In genomic region chr7:150322833-150323681, GRCh38 we compare ENCODE assay signal across 8 cellular contexts. TPM values are rescaled to one million over a fixed set of nuclear protein-coding genes. Genes with fewer than 3 reads are reported as not detected.
DNase-seq lines count a peak whose midpoint lies in the region; ATAC-seq, FAIRE-seq and TF ChIP-seq lines count a peak whose summit lies in the region.

ACTR3C (minus strand) TSS chr7:150323545; CDS start chr7:150295296, 28,249 bp downstream.
LRRC61 (plus strand) TSS chr7:150323355; CDS start chr7:150336862, 13,507 bp downstream.

- H3K4me2 ChIP-seq in HepG2 (ENCODE audit: low read depth, low read length): peak within 1 kb of the TSS; percentile 96

- CTCF ChIA-PET in HepG2 (lab: Yijun Ruan, JAX; ENCODE audit: low intra/inter-chr PET ratio, low total read pairs): no interaction called here

- peaks cover 36% of the 10 kb centered on the region for H3K36me3 ChIP-seq in WERI-Rb-1
- H3K36me3 ChIP-seq in HepG2 (replicated peaks in 1 of 2; ENCODE audit: control insufficient read depth in 1 of 2, insufficient read depth in 2 of 2, low read length in 2 of 2): peaks cover 10 to 30% of the 10 kb centered on the region in 2 experiments

- H3K9ac ChIP-seq in HepG2 (ENCODE audit: insufficient read depth, low read depth, low read length): peak within 1 kb of the TSS; percentile 92

- FAIRE-seq in GM12891 (lab: Jason Lieb, UNC) (peak; percentile 97), HepG2 (lab: Jason Lieb, UNC) (peak; percentile 63)

- TF ChIP-seq CTCF in WERI-Rb-1 (IDR thresholded peaks at IDR 0.05; ENCODE audit: low read depth, low read length) (peak; percentile 15; the same call in 1 of the 2 replicates), HepG2 (CRISPR knock-in tag; IDR thresholded peaks at IDR 0.05) (peak; percentile 34; the same call in 1 of the 2 replicates)

- 0% methylated on average over 22 of the region's 82 CpGs for WGBS in HepG2 (ENCODE audit: low lambda C conversion rate)

- ATAC-seq in HG02763 (IDR thresholded peaks at IDR 0.05; ENCODE audit: unreplicated experiment): peak; percentile 64
- peak; percentile 82 for ATAC-seq in HepG2

- H2AFZ ChIP-seq in HepG2 (ENCODE audit: low read length): peak within 1 kb of the TSS; percentile 38

- POLR2A ChIA-PET in HepG2 (lab: Yijun Ruan, JAX): interaction anchor here (0.7 to 5.4 kb wide), 13 partner anchors 9 to 82 kb away, joined by 3 to 41 read pairs (median 6); partner anchors contain the start of genes RARRES2 and REPIN1

- peak; percentile 67 for DNase-seq in GM12891 (ENCODE audit: insufficient read length, low spot score)
- DNase-seq in NCI-H1694 treated with DMSO at 0.1 percent for 48 hours (lab: John Stamatoyannopoulos, UW): peak; percentile 25
- DNase-seq in WERI-Rb-1: peak; percentile 84
- DNase-seq in caudate nucleus (lab: John Stamatoyannopoulos, UW): peak in 10 of 61 donors; percentile 11 to 68 (median 34)
- DNase-seq in HepG2 (ENCODE audit: low spot score): peak; percentile 74
- peak; percentile 42 for DNase-seq in stimulated activated CD8-positive, alpha-beta memory T cell treated with anti-CD3 and anti-CD28 coated beads, Interleukin-12 subunit alpha, Interleukin-12 subunit beta, amount 100 ng/mL, for 1 hour (ENCODE audit: low read depth)
- DNase-seq in DMS 273 treated with DMSO at 0.1 percent for 48 hours (lab: John Stamatoyannopoulos, UW): no peak

- H3K4me3 ChIP-seq in WERI-Rb-1 (ENCODE audit: low read depth, low read length) (peak within 1 kb of the TSS; percentile 87), HepG2 (replicated peaks in 1 of 3; ENCODE audit: insufficient read depth in 1 of 3, low read depth in 2 of 3, low read length in 3 of 3) (peak within 1 kb of the TSS; percentile 74 to 81 (median 77))

- H3K79me2 ChIP-seq in HepG2 (ENCODE audit: insufficient read depth, low read length): peaks cover 59% of the 10 kb centered on the region

- TF ChIP-seq EP300 in HepG2 (IDR thresholded peaks at IDR 0.05; ENCODE audit: low read depth in 2 of 2, low read length in 2 of 2): peak in 1 of 2 experiments; percentile 35; a peak in 1 of 4 replicates
- TF ChIP-seq EP300 in HepG2 (CRISPR knock-in tag; IDR thresholded peaks at IDR 0.05; ENCODE audit: borderline replicate concordance): peak; percentile 51

- H3K9me3 ChIP-seq in WERI-Rb-1 (ENCODE audit: severe bottlenecking) (no peaks in the 10 kb centered on the region), HepG2 (ENCODE audit: low read length) (no peaks in the 10 kb centered on the region)

- no peak; the same call in none of the 2 replicates for TF ChIP-seq RAD21 in HepG2 (CRISPR knock-in tag; IDR thresholded peaks at IDR 0.05)

- H3K27ac ChIP-seq in WERI-Rb-1 (peak within 1 kb of the TSS; percentile 88), caudate nucleus (ENCODE audit: low read depth, low read length) (peak within 1 kb of the TSS; percentile 52), HepG2 (ENCODE audit: extremely low read length, insufficient read depth, low read length) (peak within 1 kb of the TSS; percentile 84)

- peaks cover 54% of the 10 kb centered on the region for H3K4me1 ChIP-seq in HepG2 (ENCODE audit: insufficient read depth, low read length)

- intact Hi-C loops in HepG2 (cut with micrococcal nuclease; ENCODE audit: unreplicated experiment): loop anchor here (1.0 to 5.0 kb wide), 2 partner anchors 34 to 66 kb away; no protein-coding TSS in a partner anchor

- H3K27me3 ChIP-seq in WERI-Rb-1 (ENCODE audit: insufficient read depth, low read depth, severe bottlenecking): no peaks in the 10 kb centered on the region
- no peaks in the 10 kb centered on the region; a peak in 1 of 5 replicates for H3K27me3 ChIP-seq in HepG2 (ENCODE audit: control insufficient read depth in 1 of 2, insufficient read depth in 2 of 2, low read length in 2 of 2)

- H4K20me1 ChIP-seq in HepG2 (ENCODE audit: insufficient read depth, low read length): no peaks in the 10 kb centered on the region

- in situ Hi-C loops in HepG2 (cut with HindIII; ENCODE audit: extremely low pct_ligation_motif_present, low pct_unique_long_range_greater_than_20kb): no loop called here

- TF ChIP-seq POLR2A in GM12891 (IDR thresholded peaks at IDR 0.05; ENCODE audit: low read depth, low read length): peak; percentile 83
- peak; percentile 87 to 94 for TF ChIP-seq POLR2A in HepG2 (IDR thresholded peaks at IDR 0.05; ENCODE audit: insufficient read depth in 1 of 2, low read depth in 2 of 2, low read length in 2 of 2)

- BruUV-seq in HepG2 (replicated peaks; lab: Mats Ljungman, UMichigan): no TSS peak

TF ChIP-seq in GM12891, 5 proteins besides CTCF, POLR2A, EP300 and RAD21:
- peak; percentile 78 for TF ChIP-seq TAF1 (IDR thresholded peaks at IDR 0.05; ENCODE audit: low read depth, low read length)
- TF ChIP-seq SPI1 (IDR thresholded peaks at IDR 0.05; ENCODE audit: low read depth, low read length): no peak
- TF ChIP-seq POLR2AphosphoS5 (IDR thresholded peaks at IDR 0.05; ENCODE audit: low read depth, low read length): peak; percentile 91
- 0 out of 2 replicates have a peak, but pooled peaks have one; percentile 67 for TF ChIP-seq POU2F2 (IDR thresholded peaks at IDR 0.05; ENCODE audit: low read depth, low read length)
- peak; percentile 74 for TF ChIP-seq PAX5 (IDR thresholded peaks at IDR 0.05; ENCODE audit: insufficient read depth, low read length, severe bottlenecking)
TF ChIP-seq in GM12891: peak in this region for 4.

TF ChIP-seq in HepG2, 621 proteins besides CTCF, POLR2A, EP300 and RAD21 (continues in another document):
- no peak for TF ChIP-seq ZNF768 (CRISPR knock-in tag; IDR thresholded peaks at IDR 0.05)
- TF ChIP-seq THAP7 (CRISPR knock-in tag; IDR thresholded peaks at IDR 0.05): peak; percentile 65; the same call in 1 of the 2 replicates
- 0 out of 2 replicates have a peak, but pooled peaks have one; percentile 20 for TF ChIP-seq ZNF367 (CRISPR knock-in tag; IDR thresholded peaks at IDR 0.05; ENCODE audit: borderline replicate concordance)

RNA-seq across cellular contexts. Expression of gene ACTR3C, which starts in this region (rescaled TPM):
- polyA plus RNA-seq in GM12891 (2012; ENCODE audit: low read depth, missing spikeins): 3.9 TPM
- 4.1 and 7.5 TPM in 2 replicates for total RNA-seq in HepG2 (2016; rRNA removed; fragmentation: Illumina TruSeq; extraction: Trizol)
- 7.2 and 7.8 TPM in 2 replicates for total RNA-seq in HepG2 (2016; cell fraction: cytosol; rRNA removed; fragmentation: Illumina TruSeq; extraction: Trizol; ENCODE audit: low read depth)
- total RNA-seq in HepG2 (2016; cell fraction: insoluble cytoplasmic fraction; rRNA removed; fragmentation: Illumina TruSeq; extraction: Trizol): 3.7 and 6.7 TPM in 2 replicates
- 4.8 and 5.6 TPM in 2 replicates for total RNA-seq in HepG2 (2016; cell fraction: membrane; rRNA removed; fragmentation: Illumina TruSeq; extraction: Trizol)
- 17.1 and 19.7 TPM in 2 replicates for total RNA-seq in HepG2 (2016; cell fraction: nucleus; rRNA removed; fragmentation: Illumina TruSeq; extraction: Trizol)
- 3.2 and 3.8 TPM in 2 replicates for polyA plus RNA-seq in HepG2 (2011; rRNA removed)
- polyA plus RNA-seq in HepG2 (2011; cell fraction: cytosol; rRNA removed): 2.5 and 2.7 TPM in 2 replicates
- polyA plus RNA-seq in HepG2 (2011; cell fraction: nucleus; rRNA removed): 4.0 and 4.3 TPM in 2 replicates
- 1.2 and 1.4 TPM in 2 replicates for polyA plus RNA-seq in HepG2 (2012)
- polyA plus RNA-seq in HepG2 (2016; cell fraction: cytosol; fragmentation: Illumina TruSeq; extraction: Trizol; ENCODE audit: low read depth): 0.95 and 2.7 TPM in 2 replicates
- 1.9 and 3.9 TPM in 2 replicates for polyA plus RNA-seq in HepG2 (2016; cell fraction: insoluble cytoplasmic fraction; fragmentation: Illumina TruSeq; extraction: Trizol; ENCODE audit: low read depth)
- 1.4 and 1.6 TPM in 2 replicates for polyA plus RNA-seq in HepG2 (2016; cell fraction: membrane; fragmentation: Illumina TruSeq; extraction: Trizol; ENCODE audit: low read depth)
- 4.9 and 8.0 TPM in 2 replicates for polyA plus RNA-seq in HepG2 (2016; cell fraction: nucleus; fragmentation: Illumina TruSeq; extraction: Trizol; ENCODE audit: insufficient read depth, low read depth)
- 10.0 and 39.9 TPM in 2 replicates for polyA minus RNA-seq in HepG2 (2011; rRNA and poly(A)+ RNA removed; ENCODE audit: low replicate concordance)
- 2.6 and 3.3 TPM in 2 replicates for polyA minus RNA-seq in HepG2 (2011; cell fraction: cytosol; rRNA and poly(A)+ RNA removed)
- 44.3 and 59.4 TPM in 2 replicates for polyA minus RNA-seq in HepG2 (2011; cell fraction: nucleus; rRNA and poly(A)+ RNA removed)

RNA-seq across cellular contexts. Expression of gene LRRC61, which starts in this region (rescaled TPM):
- 27.7 TPM for polyA plus RNA-seq in GM12891 (2012; ENCODE audit: low read depth, missing spikeins)
- total RNA-seq in HepG2 (2016; rRNA removed; fragmentation: Illumina TruSeq; extraction: Trizol): 34.8 and 38.4 TPM in 2 replicates
- 10.3 and 10.8 TPM in 2 replicates for total RNA-seq in HepG2 (2016; cell fraction: cytosol; rRNA removed; fragmentation: Illumina TruSeq; extraction: Trizol; ENCODE audit: low read depth)
- total RNA-seq in HepG2 (2016; cell fraction: insoluble cytoplasmic fraction; rRNA removed; fragmentation: Illumina TruSeq; extraction: Trizol): 30.5 and 35.2 TPM in 2 replicates
- 34.2 and 36.9 TPM in 2 replicates for total RNA-seq in HepG2 (2016; cell fraction: membrane; rRNA removed; fragmentation: Illumina TruSeq; extraction: Trizol)
- 25.0 and 31.2 TPM in 2 replicates for total RNA-seq in HepG2 (2016; cell fraction: nucleus; rRNA removed; fragmentation: Illumina TruSeq; extraction: Trizol)
- 33.0 and 42.2 TPM in 2 replicates for polyA plus RNA-seq in HepG2 (2011; rRNA removed)
- 34.7 and 58.3 TPM in 2 replicates for polyA plus RNA-seq in HepG2 (2011; cell fraction: cytosol; rRNA removed)
- polyA plus RNA-seq in HepG2 (2011; cell fraction: nucleus; rRNA removed): 25.0 and 33.0 TPM in 2 replicates
- 22.2 and 36.3 TPM in 2 replicates for polyA plus RNA-seq in HepG2 (2012)
- polyA plus RNA-seq in HepG2 (2016; cell fraction: cytosol; fragmentation: Illumina TruSeq; extraction: Trizol; ENCODE audit: low read depth): 19.9 and 25.0 TPM in 2 replicates
- 36.4 and 46.3 TPM in 2 replicates for polyA plus RNA-seq in HepG2 (2016; cell fraction: insoluble cytoplasmic fraction; fragmentation: Illumina TruSeq; extraction: Trizol; ENCODE audit: low read depth)
- polyA plus RNA-seq in HepG2 (2016; cell fraction: membrane; fragmentation: Illumina TruSeq; extraction: Trizol; ENCODE audit: low read depth): 41.1 and 42.5 TPM in 2 replicates
- polyA plus RNA-seq in HepG2 (2016; cell fraction: nucleus; fragmentation: Illumina TruSeq; extraction: Trizol; ENCODE audit: insufficient read depth, low read depth): 34.8 and 36.2 TPM in 2 replicates
- 45.8 and 71.1 TPM in 2 replicates for polyA minus RNA-seq in HepG2 (2011; rRNA and poly(A)+ RNA removed; ENCODE audit: low replicate concordance)
- 33.7 and 34.5 TPM in 2 replicates for polyA minus RNA-seq in HepG2 (2011; cell fraction: cytosol; rRNA and poly(A)+ RNA removed)
- 13.3 and 15.4 TPM in 2 replicates for polyA minus RNA-seq in HepG2 (2011; cell fraction: nucleus; rRNA and poly(A)+ RNA removed)
